ENCODE assay signal across 18 cellular contexts in genomic region chr13:22967669-22968068, GRCh38.
DNase-seq lines count a peak whose midpoint lies in the region; ATAC-seq and TF ChIP-seq lines count a peak whose summit lies in the region.
"Had no signal": no experiment of that assay in that cellular context is flagged by ENCODE, and none has a peak within 500 bp of the region (broad histone marks: within the 10 kb centered on the region; RNA-seq: fewer than 3 reads in every experiment).

No MANE protein-coding gene starts in this region.

- no peak overlapping the region for H3K4me2 ChIP-seq in neuronal stem cell (ENCODE audit: insufficient read depth, low read length, poor library complexity, severe bottlenecking)

- TF ChIP-seq CTCF in esophagus muscularis mucosa (IDR thresholded peaks at IDR 0.05) (no peak), gastroesophageal sphincter (IDR thresholded peaks at IDR 0.05) (no peak)

- H2BK120ac ChIP-seq in neuronal stem cell (ENCODE audit: low read depth, low read length): no peak overlapping the region

- no peak for TF ChIP-seq EP300 in esophagus muscularis mucosa (IDR thresholded peaks at IDR 0.05)
- no peak for TF ChIP-seq EP300 in gastroesophageal sphincter (IDR thresholded peaks at IDR 0.05)

- 92% methylated on average over 6 of the region's 6 CpGs for WGBS in esophagus muscularis mucosa
- WGBS in neuronal stem cell (ENCODE audit: extremely low coverage in 2 of 2, insufficient read length in 2 of 2, insufficient replicate concordance in 1 of 2), 2 donors: no CpG with 5 or more reads among the region's 6 CpGs
- no CpG with 5 or more reads among the region's 6 CpGs for WGBS in gastroesophageal sphincter (ENCODE audit: low coverage in 1 of 2), 2 donors

- H2BK15ac ChIP-seq in neuronal stem cell (ENCODE audit: low read length): no peak overlapping the region

- H3K9ac ChIP-seq in neuronal stem cell (ENCODE audit: low read depth, low read length, poor library complexity): peak overlapping the region; percentile 21
- H3K9ac ChIP-seq: GM23248 had no signal

- no peaks in the 10 kb centered on the region for H3K27me3 ChIP-seq in H7 (ENCODE audit: control insufficient read depth, insufficient read depth, low read length)
- no peaks in the 10 kb centered on the region for H3K27me3 ChIP-seq in esophagus muscularis mucosa
- peaks cover 0 to 3% (median 0%) of the 10 kb centered on the region in 3 experiments for H3K27me3 ChIP-seq in neuronal stem cell (ENCODE audit: control insufficient read depth in 3 of 3, insufficient read depth in 3 of 3, low read depth in 1 of 3, low read length in 3 of 3)
- no peaks in the 10 kb centered on the region for H3K27me3 ChIP-seq in gastroesophageal sphincter
- H3K27me3 ChIP-seq: BE2C had no signal

- no peak overlapping the region for H2AK5ac ChIP-seq in neuronal stem cell (ENCODE audit: low read depth, low read length)

- H3K18ac ChIP-seq in neuronal stem cell (ENCODE audit: low read length): peak overlapping the region; percentile 38

- H2BK5ac ChIP-seq in neuronal stem cell (ENCODE audit: low read length): no peak overlapping the region

- H3K23ac ChIP-seq in neuronal stem cell (ENCODE audit: low read depth, low read length, poor library complexity): no peak overlapping the region

- H4K91ac ChIP-seq in neuronal stem cell (ENCODE audit: low read depth, low read length, poor library complexity): no peak overlapping the region

- H2AFZ ChIP-seq in neuronal stem cell (ENCODE audit: low read length): no peak overlapping the region
- H2AFZ ChIP-seq: GM23248 had no signal

- no peak overlapping the region for H3K4me3 ChIP-seq in H7 (ENCODE audit: insufficient read depth, low read depth, low read length)
- H3K4me3 ChIP-seq in esophagus muscularis mucosa: no peak overlapping the region
- H3K4me3 ChIP-seq in neuronal stem cell (ENCODE audit: low read length in 2 of 2): no peak overlapping the region
- no peak overlapping the region for H3K4me3 ChIP-seq in gastroesophageal sphincter
- H3K4me3 ChIP-seq: GM12878, GM23248 had no signal

- H3K14ac ChIP-seq in neuronal stem cell (ENCODE audit: low read length): peak overlapping the region; percentile 82

- no peak for TF ChIP-seq POLR2A in esophagus muscularis mucosa (IDR thresholded peaks at IDR 0.05; ENCODE audit: low read depth)
- TF ChIP-seq POLR2A in gastroesophageal sphincter (IDR thresholded peaks at IDR 0.05): no peak

- H3K4me1 ChIP-seq in esophagus muscularis mucosa: no peaks in the 10 kb centered on the region
- H3K4me1 ChIP-seq in neuronal stem cell (ENCODE audit: control insufficient read depth in 2 of 2, insufficient read depth in 1 of 2, low read depth in 1 of 2, low read length in 2 of 2): no peaks in the 10 kb centered on the region
- no peaks in the 10 kb centered on the region for H3K4me1 ChIP-seq in gastroesophageal sphincter
- H3K4me1 ChIP-seq: BE2C, Caco-2 had no signal

- no peak overlapping the region for H3K4ac ChIP-seq in neuronal stem cell (ENCODE audit: low read length)

- no peak overlapping the region for H4K8ac ChIP-seq in neuronal stem cell (ENCODE audit: low read depth, low read length)

- intact Hi-C loops in esophagus muscularis mucosa (cut with DNase I): no loop called here

- no peaks in the 10 kb centered on the region for H3K79me1 ChIP-seq in neuronal stem cell (ENCODE audit: low read depth, low read length)

- ATAC-seq in GM18861 (IDR thresholded peaks at IDR 0.05; ENCODE audit: unreplicated experiment): no peak
- ATAC-seq in gastroesophageal sphincter: no peak
- ATAC-seq in GM19324 (IDR thresholded peaks at IDR 0.05; ENCODE audit: low FRiP score, unreplicated experiment): no peak
- ATAC-seq: GM12878 had no signal

- no peaks in the 10 kb centered on the region for H3K36me3 ChIP-seq in H7 (replicated peaks; ENCODE audit: control insufficient read depth, insufficient read depth, low read length)
- H3K36me3 ChIP-seq in esophagus muscularis mucosa: no peaks in the 10 kb centered on the region
- H3K36me3 ChIP-seq in neuronal stem cell (replicated peaks in 1 of 2; ENCODE audit: control insufficient read depth in 2 of 2, insufficient read depth in 2 of 2, low read length in 2 of 2): no peaks in the 10 kb centered on the region
- H3K36me3 ChIP-seq in gastroesophageal sphincter: no peaks in the 10 kb centered on the region
- H3K36me3 ChIP-seq: BE2C had no signal

- no peak overlapping the region for H2BK12ac ChIP-seq in neuronal stem cell (ENCODE audit: low read length)

- H3K9me3 ChIP-seq in esophagus muscularis mucosa: no peaks in the 10 kb centered on the region
- H3K9me3 ChIP-seq in neuronal stem cell (replicated peaks in 1 of 2; ENCODE audit: control insufficient read depth in 2 of 2, insufficient read depth in 1 of 2, low read depth in 1 of 2, low read length in 2 of 2): no peaks in the 10 kb centered on the region
- no peaks in the 10 kb centered on the region for H3K9me3 ChIP-seq in gastroesophageal sphincter
- H3K9me3 ChIP-seq: BE2C, Caco-2 had no signal

- H3K27ac ChIP-seq in esophagus muscularis mucosa (replicated peaks in 1 of 4): no peak overlapping the region
- no peak overlapping the region for H3K27ac ChIP-seq in neuronal stem cell (replicated peaks; ENCODE audit: low read length)
- H3K27ac ChIP-seq in gastroesophageal sphincter: no peak overlapping the region
- H3K27ac ChIP-seq: GM23248 had no signal

- DNase-seq in COLO668 (lab: John Stamatoyannopoulos, UW; ENCODE audit: unreplicated experiment): peak; percentile 76
- DNase-seq in H7: peak; percentile 23
- peak; percentile 82 for DNase-seq in esophagus muscularis mucosa (ENCODE audit: extremely low spot score)
- DNase-seq in neuronal stem cell (ENCODE audit: low spot score): no peak
- DNase-seq: ACHN; BE2C; C1 segment of cervical spinal cord; Caco-2; CD4-positive, CD25-positive, alpha-beta regulatory T cell; CD8-positive, alpha-beta memory T cell; DND-41; EL; GM23248; HCEC 1CT had no signal
